8 cellular contexts compared by ENCODE assay signal in the genomic region with DNA sequence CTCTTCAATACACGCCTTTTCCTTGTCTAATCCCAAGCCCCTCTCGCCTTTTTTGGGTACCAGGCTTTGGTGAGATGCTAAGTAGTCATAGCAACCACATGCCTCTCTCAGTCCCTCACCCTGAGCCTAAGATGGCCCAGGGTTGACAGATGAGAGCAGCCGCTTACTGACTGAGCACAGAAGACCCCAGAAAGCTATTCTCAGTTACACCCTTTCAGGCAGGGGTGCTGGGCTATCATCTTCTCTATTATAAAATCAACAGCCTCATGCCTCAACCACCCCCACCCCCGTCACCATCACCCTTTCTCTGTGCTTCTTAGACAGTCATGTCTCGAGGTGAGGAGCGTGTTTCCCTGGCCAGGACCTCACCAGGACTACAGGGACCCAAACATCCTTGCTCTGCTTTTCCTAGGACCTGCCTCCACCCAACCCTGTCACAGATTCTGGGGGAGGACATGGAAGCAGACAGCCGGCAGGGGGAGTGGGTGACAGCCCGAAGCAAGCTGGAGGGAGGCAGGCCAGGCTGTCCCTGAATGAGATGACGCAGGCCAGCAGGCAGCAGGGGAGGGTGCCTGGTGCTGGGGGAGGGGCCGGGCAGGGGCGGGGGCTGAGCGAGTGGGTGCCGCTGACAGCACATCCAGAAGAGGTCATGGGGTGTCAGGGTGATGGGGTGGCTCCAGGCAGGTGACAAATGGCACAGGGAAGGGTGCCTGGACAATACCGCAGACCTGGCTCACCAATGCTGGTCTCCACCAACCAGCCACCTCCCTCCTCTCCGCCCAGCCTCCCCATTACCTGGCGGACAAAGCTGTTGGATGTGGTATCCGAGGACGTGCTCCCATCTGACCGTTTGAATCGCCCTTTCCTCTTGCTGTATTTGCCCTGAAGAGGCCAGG. TPM values are rescaled to one million over a fixed set of nuclear protein-coding genes. Genes with fewer than 3 reads are reported as not detected.
DNase-seq lines count a peak whose midpoint lies in the region; ATAC-seq and TF ChIP-seq lines count a peak whose summit lies in the region.

No MANE protein-coding gene starts in this region.

- ATAC-seq in HG03439 (IDR thresholded peaks at IDR 0.05; ENCODE audit: unreplicated experiment) (no peak), GM19463 (IDR thresholded peaks at IDR 0.05; ENCODE audit: unreplicated experiment) (no peak)

- CTCF ChIA-PET in activated CD4-positive, alpha-beta memory T cell treated with anti-CD3 and anti-CD28 coated beads, Interleukin-2, amount 10 ng/mL, durations not matched to agents 7 days and 5 days (lab: Charles Lee) = interaction anchor here (1.4 to 3.0 kb wide), 2 partner anchors 30 to 211 kb away, joined by 3 to 15 read pairs; no protein-coding TSS in a partner anchor
- CTCF ChIA-PET in activated CD4-positive, alpha-beta memory T cell treated with anti-CD3 and anti-CD28 coated beads for 36 hours (lab: Charles Lee) = interaction anchor here (0.6 to 4.1 kb wide), 5 partner anchors 13 to 41 kb away, joined by 4 to 23 read pairs (median 8); no protein-coding TSS in a partner anchor

- H3K9me3 Mint-ChIP-seq in activated CD4-positive, alpha-beta memory T cell treated with anti-CD3 and anti-CD28 coated beads, Interleukin-2, amount 10 ng/mL, durations not matched to agents 7 days and 5 days = no peaks in the 10 kb centered on the region
- H3K9me3 Mint-ChIP-seq in activated CD4-positive, alpha-beta memory T cell treated with anti-CD3 and anti-CD28 coated beads for 36 hours = no peaks in the 10 kb centered on the region
- no peaks in the 10 kb centered on the region for H3K9me3 Mint-ChIP-seq in type B pancreatic cell

- H3K4me3 Mint-ChIP-seq in activated CD4-positive, alpha-beta memory T cell treated with anti-CD3 and anti-CD28 coated beads, Interleukin-2, amount 10 ng/mL, durations not matched to agents 7 days and 5 days = no peak overlapping the region
- no peak overlapping the region for H3K4me3 Mint-ChIP-seq in activated CD4-positive, alpha-beta memory T cell treated with anti-CD3 and anti-CD28 coated beads for 36 hours
- H3K4me3 Mint-ChIP-seq in type B pancreatic cell = no peak overlapping the region

- H3K27me3 Mint-ChIP-seq in activated CD4-positive, alpha-beta memory T cell treated with anti-CD3 and anti-CD28 coated beads, Interleukin-2, amount 10 ng/mL, durations not matched to agents 7 days and 5 days = no peaks in the 10 kb centered on the region
- no peaks in the 10 kb centered on the region for H3K27me3 Mint-ChIP-seq in activated CD4-positive, alpha-beta memory T cell treated with anti-CD3 and anti-CD28 coated beads for 36 hours
- no peaks in the 10 kb centered on the region for H3K27me3 Mint-ChIP-seq in type B pancreatic cell

- in situ Hi-C loops in astrocyte of the spinal cord (cut with HindIII; ENCODE audit: low sequenced_read_pairs) = no loop called here

- peaks cover 48% of the 10 kb centered on the region for H3K4me1 Mint-ChIP-seq in activated CD4-positive, alpha-beta memory T cell treated with anti-CD3 and anti-CD28 coated beads, Interleukin-2, amount 10 ng/mL, durations not matched to agents 7 days and 5 days
- peaks cover 35% of the 10 kb centered on the region for H3K4me1 Mint-ChIP-seq in activated CD4-positive, alpha-beta memory T cell treated with anti-CD3 and anti-CD28 coated beads for 36 hours (ENCODE audit: low read depth)
- peaks cover 4% of the 10 kb centered on the region for H3K4me1 Mint-ChIP-seq in type B pancreatic cell (ENCODE audit: unreplicated experiment)

- TF ChIP-seq CTCF in astrocyte of the spinal cord (IDR thresholded peaks at IDR 0.05; ENCODE audit: low read depth, low read length) = peak; percentile 69
- peak; percentile 58 for TF ChIP-seq CTCF in type B pancreatic cell (conservative IDR thresholded peaks at IDR 0.05)

- peaks cover 21% of the 10 kb centered on the region for H3K36me3 Mint-ChIP-seq in activated CD4-positive, alpha-beta memory T cell treated with anti-CD3 and anti-CD28 coated beads, Interleukin-2, amount 10 ng/mL, durations not matched to agents 7 days and 5 days (ENCODE audit: low read depth)
- peaks cover 5% of the 10 kb centered on the region for H3K36me3 Mint-ChIP-seq in activated CD4-positive, alpha-beta memory T cell treated with anti-CD3 and anti-CD28 coated beads for 36 hours
- H3K36me3 Mint-ChIP-seq in type B pancreatic cell = peaks cover 3% of the 10 kb centered on the region

- intact Hi-C loops in activated CD4-positive, alpha-beta memory T cell treated with anti-CD3 and anti-CD28 coated beads for 36 hours (cut with micrococcal nuclease) = no loop called here

- H3K4me3 ChIP-seq in astrocyte of the spinal cord (ENCODE audit: low read depth, low read length) = no peak overlapping the region

- H3K27ac Mint-ChIP-seq in activated CD4-positive, alpha-beta memory T cell treated with anti-CD3 and anti-CD28 coated beads, Interleukin-2, amount 10 ng/mL, durations not matched to agents 7 days and 5 days = peak overlapping the region; percentile 31
- H3K27ac Mint-ChIP-seq in activated CD4-positive, alpha-beta memory T cell treated with anti-CD3 and anti-CD28 coated beads for 36 hours = no peak overlapping the region
- no peak overlapping the region for H3K27ac Mint-ChIP-seq in type B pancreatic cell

- no peak for DNase-seq in activated CD4-positive, alpha-beta memory T cell treated with anti-CD3 and anti-CD28 coated beads, Interleukin-2, amount 10 ng/mL, durations not matched to agents 7 days and 5 days
- no peak for DNase-seq in activated CD4-positive, alpha-beta memory T cell treated with anti-CD3 and anti-CD28 coated beads for 36 hours
- DNase-seq in astrocyte of the spinal cord (ENCODE audit: low read depth, low spot score) = peak; percentile 58
- peak; percentile 92 for DNase-seq in iPS-NIHi7 (ENCODE audit: extremely low spot score)
- no peak for DNase-seq in type B pancreatic cell (ENCODE audit: extremely low spot score, unreplicated experiment)
- no peak for DNase-seq in foreskin melanocyte

- POLR2A ChIA-PET in activated CD4-positive, alpha-beta memory T cell treated with anti-CD3 and anti-CD28 coated beads, Interleukin-2, amount 10 ng/mL, durations not matched to agents 7 days and 5 days (lab: Charles Lee) = no interaction called here
- POLR2A ChIA-PET in activated CD4-positive, alpha-beta memory T cell treated with anti-CD3 and anti-CD28 coated beads for 36 hours (lab: Charles Lee) = no interaction called here

RNA-seq across cellular contexts. Expression of gene CACNB1, which starts 3.1 kb away (rescaled TPM):
- 10 to 100 TPM; 19.5 to 24.0 TPM for total RNA-seq in activated CD4-positive, alpha-beta memory T cell treated with anti-CD3 and anti-CD28 coated beads, Interleukin-2, amount 10 ng/mL, durations not matched to agents 7 days and 5 days
- total RNA-seq in activated CD4-positive, alpha-beta memory T cell treated with anti-CD3 and anti-CD28 coated beads for 36 hours = 10 to 100 TPM; 13.6 to 14.1 TPM
- total RNA-seq in type B pancreatic cell (ENCODE audit: low replicate concordance) = 1.8 and 9.5 TPM in 2 replicates

RNA-seq across cellular contexts. Expression of gene RPL19, which starts 5.7 kb away (rescaled TPM):
- 1,000 to 10,000 TPM; 1,724 to 1,761 TPM for total RNA-seq in activated CD4-positive, alpha-beta memory T cell treated with anti-CD3 and anti-CD28 coated beads, Interleukin-2, amount 10 ng/mL, durations not matched to agents 7 days and 5 days
- total RNA-seq in activated CD4-positive, alpha-beta memory T cell treated with anti-CD3 and anti-CD28 coated beads for 36 hours = 1,000 to 10,000 TPM; 2,624 to 2,689 TPM
- 1,605 and 1,703 TPM in 2 replicates for total RNA-seq in type B pancreatic cell (ENCODE audit: low replicate concordance)

RNA-seq across cellular contexts. Expression of gene ARL5C, which starts 28.4 kb away (rescaled TPM):
- total RNA-seq in activated CD4-positive, alpha-beta memory T cell treated with anti-CD3 and anti-CD28 coated beads, Interleukin-2, amount 10 ng/mL, durations not matched to agents 7 days and 5 days = under 1 TPM in 1 of 2 experiments, not detected in 1; 0.15 TPM
- not detected for total RNA-seq in activated CD4-positive, alpha-beta memory T cell treated with anti-CD3 and anti-CD28 coated beads for 36 hours
- total RNA-seq in type B pancreatic cell (ENCODE audit: low replicate concordance) = not detected in 2 replicates

RNA-seq across cellular contexts. Expression of gene STAC2, which starts 31.4 kb away (rescaled TPM):
- total RNA-seq in activated CD4-positive, alpha-beta memory T cell treated with anti-CD3 and anti-CD28 coated beads, Interleukin-2, amount 10 ng/mL, durations not matched to agents 7 days and 5 days = not detected
- total RNA-seq in activated CD4-positive, alpha-beta memory T cell treated with anti-CD3 and anti-CD28 coated beads for 36 hours = not detected
- 1.5 TPM in 1 of 2 replicates, not detected in the other for total RNA-seq in type B pancreatic cell (ENCODE audit: low replicate concordance)

RNA-seq across cellular contexts. Expression of gene PLXDC1, which starts 42.9 kb away (rescaled TPM):
- total RNA-seq in activated CD4-positive, alpha-beta memory T cell treated with anti-CD3 and anti-CD28 coated beads, Interleukin-2, amount 10 ng/mL, durations not matched to agents 7 days and 5 days = 1 to 10 TPM; 7.2 to 7.3 TPM
- total RNA-seq in activated CD4-positive, alpha-beta memory T cell treated with anti-CD3 and anti-CD28 coated beads for 36 hours = 1 to 10 TPM; 1.2 to 2.2 TPM
- total RNA-seq in type B pancreatic cell (ENCODE audit: low replicate concordance) = 1.7 and 5.0 TPM in 2 replicates

Comparison
In these comparisons a context has a peak if more than half of its experiments do, and no peak if none do; other contexts are left out.
1. DNase-seq: peak in astrocyte of the spinal cord (single experiment) and iPS-NIHi7 (single experiment); none in activated CD4-positive, alpha-beta memory T cell treated with anti-CD3 and anti-CD28 coated beads, Interleukin-2, amount 10 ng/mL, durations not matched to agents 7 days and 5 days (single experiment), activated CD4-positive, alpha-beta memory T cell treated with anti-CD3 and anti-CD28 coated beads for 36 hours (single experiment), type B pancreatic cell (single experiment) and foreskin melanocyte (single experiment).